ENCODE assay signal across 1 cellular context in genomic region chr1:192529031-192529755, GRCh38.
A peak's percentile ranks its signal among the peaks of the same experiment; 100 is the strongest.
TF ChIP-seq lines count a peak whose summit lies in the region.

No MANE protein-coding gene starts in this region.

TF ChIP-seq in SK-N-SH, 30 proteins besides CTCF, POLR2A, EP300 and RAD21 (continued from another document):
- TF ChIP-seq POLR2AphosphoS5 (IDR thresholded peaks at IDR 0.05; ENCODE audit: low read depth, low read length) (0 out of 2 replicates have a peak, but pooled peaks have one; percentile 9), CHD2 (IDR thresholded peaks at IDR 0.05; ENCODE audit: low read length, partially characterized antibody) (no peak), FOSL2 (IDR thresholded peaks at IDR 0.05; ENCODE audit: borderline replicate concordance, low read depth) (peak; percentile 13; the same call in 1 of the 2 replicates), MEF2A (IDR thresholded peaks at IDR 0.05; ENCODE audit: borderline replicate concordance, low read depth) (no peak), RCOR1 (IDR thresholded peaks at IDR 0.05; ENCODE audit: low read length) (no peak), TCF12 (IDR thresholded peaks at IDR 0.05) (peak; percentile 14; the same call in 1 of the 2 replicates)
